In genomic region chr9:761155-761792, GRCh38 we compare ENCODE assay signal across 15 cellular contexts.
DNase-seq lines count a peak whose midpoint lies in the region; ATAC-seq and TF ChIP-seq lines count a peak whose summit lies in the region.
"Had no signal": no experiment of that assay in that cellular context is flagged by ENCODE, and none has a peak within 500 bp of the region (broad histone marks: within the 10 kb centered on the region; RNA-seq: fewer than 3 reads in every experiment).

No MANE protein-coding gene starts in this region.

- H3K4me3 ChIP-seq in heart right ventricle (no peak overlapping the region), mesenchymal stem cell (ENCODE audit: insufficient read depth in 1 of 2, low read depth in 1 of 2, low read length in 2 of 2) (no peak overlapping the region)

- no peak overlapping the region for H3K14ac ChIP-seq in mesenchymal stem cell (ENCODE audit: low read length in 2 of 2)

- no peak overlapping the region for H2BK5ac ChIP-seq in mesenchymal stem cell (ENCODE audit: low read depth, low read length, poor library complexity, severe bottlenecking)

- no peak overlapping the region for H2AFZ ChIP-seq in mesenchymal stem cell (ENCODE audit: low read depth, low read length)

- H3K23ac ChIP-seq in mesenchymal stem cell (ENCODE audit: low read length in 2 of 2), result no peak overlapping the region

- DNase-seq in left ventricle myocardium superior (no peak), heart right ventricle (no peak), mesenchymal stem cell (peak; percentile 24)
- no peak for DNase-seq in stimulated activated CD4-positive, alpha-beta T cell treated with anti-CD3 and anti-CD28 coated beads, Interleukin-4, amount 100 ng/mL, for 24 hours
- DNase-seq: ACHN; activated CD8-positive, alpha-beta T cell treated with anti-CD3 and anti-CD28 coated beads, Interleukin-2, amount 10 ng/mL, durations not matched to agents 7 days and 5 days; effector memory CD8-positive, alpha-beta T cell; left colon; naive B cell; NCI-H226; stimulated activated CD4-positive, alpha-beta T cell treated with anti-CD3 and anti-CD28 coated beads, Interleukin-4, amount 100 ng/mL, for 1 hour had no signal

- H3K4me1 ChIP-seq in heart right ventricle (peaks cover 0 to 19% (median 0%) of the 10 kb centered on the region in 9 donors), mesenchymal stem cell (ENCODE audit: control insufficient read depth, insufficient read depth, low read depth, low read length) (peaks cover 16% of the 10 kb centered on the region)

- no peaks in the 10 kb centered on the region for H3K9me3 ChIP-seq in heart right ventricle
- H3K9me3 ChIP-seq in mesenchymal stem cell (ENCODE audit: control insufficient read depth, low read length), result no peaks in the 10 kb centered on the region

- H3K36me3 ChIP-seq in heart right ventricle (no peaks in the 10 kb centered on the region), mesenchymal stem cell (ENCODE audit: control insufficient read depth in 1 of 2, insufficient read depth in 2 of 2, low read depth in 1 of 2, low read length in 2 of 2) (no peaks in the 10 kb centered on the region)

- intact Hi-C loops in left ventricle myocardium superior (cut with micrococcal nuclease) (loop anchor here (5.0 kb wide), 1 partner anchor 149 kb away; no protein-coding TSS in a partner anchor), heart right ventricle (cut with DNase I) (loop anchor here in 9 of 10 donors (5.0 to 10.0 kb wide), 5 partner anchors 149 to 376 kb away; no protein-coding TSS in a partner anchor)

- H2AK5ac ChIP-seq in mesenchymal stem cell (ENCODE audit: low read length, severe bottlenecking), result peak overlapping the region; percentile 45

- no peak overlapping the region for H2BK12ac ChIP-seq in mesenchymal stem cell (ENCODE audit: low read length in 2 of 2)

- H3K9ac ChIP-seq in mesenchymal stem cell (ENCODE audit: low read length), result peak overlapping the region; percentile 50

- no peak overlapping the region for H4K8ac ChIP-seq in mesenchymal stem cell (ENCODE audit: low read length)

- 63 to 74% methylated on average over 8 of the region's 8 CpGs for WGBS in heart right ventricle, 2 donors
- 92% methylated on average over 8 of the region's 8 CpGs for WGBS in mesenchymal stem cell

- no peak overlapping the region for H4K91ac ChIP-seq in mesenchymal stem cell (ENCODE audit: low read length)

- H3K18ac ChIP-seq in mesenchymal stem cell (ENCODE audit: low read depth in 1 of 2, low read length in 2 of 2), result no peak overlapping the region

- H3K27me3 ChIP-seq in heart right ventricle, result no peaks in the 10 kb centered on the region
- peaks cover 5 to 6% of the 10 kb centered on the region in 2 experiments for H3K27me3 ChIP-seq in mesenchymal stem cell (ENCODE audit: control insufficient read depth in 1 of 2, insufficient read depth in 1 of 2, low read length in 2 of 2)

- TF ChIP-seq CTCF in heart right ventricle (IDR thresholded peaks at IDR 0.05), result no peak

- no peaks in the 10 kb centered on the region for H3K79me1 ChIP-seq in mesenchymal stem cell (replicated peaks; ENCODE audit: low read length, poor library complexity, severe bottlenecking)

- no peak overlapping the region for H3K27ac ChIP-seq in heart right ventricle
- no peak overlapping the region for H3K27ac ChIP-seq in mesenchymal stem cell (ENCODE audit: low read length, poor library complexity, severe bottlenecking)

- ATAC-seq in left ventricle myocardium superior (peak; percentile 39), heart right ventricle (no peak), esophagus mucosa (peak; percentile 62), HG02588 (IDR thresholded peaks at IDR 0.05; ENCODE audit: unreplicated experiment) (no peak), GM21619 (IDR thresholded peaks at IDR 0.05; ENCODE audit: unreplicated experiment) (no peak), GM19395 (IDR thresholded peaks at IDR 0.05; ENCODE audit: unreplicated experiment) (no peak)
- ATAC-seq: activated CD8-positive, alpha-beta T cell treated with anti-CD3 and anti-CD28 coated beads, Interleukin-2, amount 10 ng/mL, durations not matched to agents 7 days and 5 days; effector memory CD8-positive, alpha-beta T cell; left colon had no signal

- H2BK15ac ChIP-seq in mesenchymal stem cell (ENCODE audit: low read depth, poor library complexity, severe bottlenecking), result no peak overlapping the region

- no peak overlapping the region for H2BK120ac ChIP-seq in mesenchymal stem cell (ENCODE audit: low read depth, low read length)

- H3K4me2 ChIP-seq in mesenchymal stem cell (ENCODE audit: low read length, poor library complexity, severe bottlenecking), result no peak overlapping the region

- H3K4ac ChIP-seq in mesenchymal stem cell (ENCODE audit: low read depth in 1 of 2, low read length in 2 of 2), result no peak overlapping the region

Comparison
In these comparisons a context has a peak if more than half of its experiments do, and no peak if none do; other contexts are left out.
1. ATAC-seq: peak in left ventricle myocardium superior (single experiment) and esophagus mucosa (single experiment); none in heart right ventricle (0 of 8), HG02588 (single experiment), GM21619 (single experiment) and GM19395 (single experiment).